In the genomic region with DNA sequence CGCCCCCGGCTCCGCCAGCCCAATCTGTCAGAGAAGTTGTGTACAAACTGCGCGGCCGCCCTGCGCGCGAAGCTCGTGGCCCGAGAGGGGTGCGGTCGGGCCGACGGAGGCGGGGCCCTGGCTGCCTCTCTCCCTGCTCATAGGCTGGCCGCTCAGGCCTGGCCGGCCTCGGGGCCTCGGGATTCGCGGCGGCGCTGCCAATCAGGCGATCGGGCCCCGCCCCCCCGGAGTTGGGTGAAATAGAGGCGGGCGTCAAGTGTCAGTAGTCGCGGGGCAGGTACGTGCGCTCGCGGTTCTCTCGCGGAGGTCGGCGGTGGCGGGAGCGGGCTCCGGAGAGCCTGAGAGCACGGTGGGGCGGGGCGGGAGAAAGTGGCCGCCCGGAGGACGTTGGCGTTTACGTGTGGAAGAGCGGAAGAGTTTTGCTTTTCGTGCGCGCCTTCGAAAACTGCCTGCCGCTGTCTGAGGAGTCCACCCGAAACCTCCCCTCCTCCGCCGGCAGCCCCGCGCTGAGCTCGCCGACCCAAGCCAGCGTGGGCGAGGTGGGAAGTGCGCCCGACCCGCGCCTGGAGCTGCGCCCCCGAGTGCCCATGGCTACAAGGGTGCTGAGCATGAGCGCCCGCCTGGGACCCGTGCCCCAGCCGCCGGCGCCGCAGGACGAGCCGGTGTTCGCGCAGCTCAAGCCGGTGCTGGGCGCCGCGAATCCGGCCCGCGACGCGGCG, we compare ENCODE assay signal across 8 cellular contexts. TPM values are rescaled to one million over a fixed set of nuclear protein-coding genes. Genes with fewer than 3 reads are reported as not detected.
DNase-seq lines count a peak whose midpoint lies in the region; ATAC-seq, FAIRE-seq and TF ChIP-seq lines count a peak whose summit lies in the region.

A gene (plus strand): TSS at position 265 of the 719 bp plus-strand sequence. CDS start 323 bp downstream, at position 588.

- H3K27me3 ChIP-seq in right atrium auricular region (no peaks in the 10 kb centered on the region), psoas muscle (ENCODE audit: insufficient read depth in 3 of 3, low read length in 2 of 3) (no peaks in the 10 kb centered on the region), uterus (peaks cover 0 to 13% of the 10 kb centered on the region in 2 donors)

- intact Hi-C loops in psoas muscle (cut with DNase I) = loop anchor here (5.0 to 10.0 kb wide), 2 partner anchors 144 to 648 kb away; no protein-coding TSS in a partner anchor
- intact Hi-C loops in uterus (cut with DNase I; ENCODE audit: low total_unique reads) = no loop called here

- peak in 1 of 2 donors; percentile 7 for TF ChIP-seq CTCF in right atrium auricular region (IDR thresholded peaks at IDR 0.05)
- TF ChIP-seq CTCF in psoas muscle (IDR thresholded peaks at IDR 0.05) = no peak
- TF ChIP-seq CTCF in uterus (IDR thresholded peaks at IDR 0.05) = no peak

- H3K9me3 ChIP-seq in right atrium auricular region = no peaks in the 10 kb centered on the region
- no peaks in the 10 kb centered on the region for H3K9me3 ChIP-seq in psoas muscle
- no peaks in the 10 kb centered on the region for H3K9me3 ChIP-seq in uterus

- CTCF ChIA-PET in T-cell (lab: Charles Lee) = interaction anchor here in 1 of 2 donors (0.6 kb wide), 1 partner anchor 1229 kb away, joined by 3 read pairs; no protein-coding TSS in a partner anchor

- peaks cover 19 to 27% (median 24%) of the 10 kb centered on the region in 3 donors for H3K4me1 Mint-ChIP-seq in T-cell

- peak within 1 kb of the TSS; percentile 55 to 73 for H3K27ac ChIP-seq in right atrium auricular region
- peak within 1 kb of the TSS; percentile 74 for H3K27ac ChIP-seq in psoas muscle
- H3K27ac ChIP-seq in uterus = peak within 1 kb of the TSS; percentile 56 to 79

- POLR2A ChIA-PET in T-cell (lab: Charles Lee) = interaction anchor here in 1 of 2 donors (0.7 kb wide), 1 partner anchor 644 kb away, joined by 3 read pairs; no protein-coding TSS in a partner anchor

- peak within 1 kb of the TSS; percentile 83 to 91 (median 86) for H3K4me3 Mint-ChIP-seq in T-cell

- H3K9me3 Mint-ChIP-seq in T-cell = no peaks in the 10 kb centered on the region

- ATAC-seq in HG02763 (IDR thresholded peaks at IDR 0.05; ENCODE audit: unreplicated experiment) (peak; percentile 99), T-cell (replicated peaks in 1 of 4) (peak; percentile 94 to 95 (median 94)), psoas muscle (peak; percentile 93 to 98 (median 96))

- peak; percentile 90 for FAIRE-seq in GM12892 (lab: Jason Lieb, UNC)

- peak; percentile 62; the same call in 1 of the 2 replicates for TF ChIP-seq POLR2A in GM12892 (IDR thresholded peaks at IDR 0.05; ENCODE audit: low read depth, low read length)
- peak; percentile 95 to 97 for TF ChIP-seq POLR2A in uterus (IDR thresholded peaks at IDR 0.05)

- peaks cover 0 to 20% of the 10 kb centered on the region in 2 donors for H3K4me1 ChIP-seq in right atrium auricular region
- peaks cover 16% of the 10 kb centered on the region for H3K4me1 ChIP-seq in psoas muscle
- H3K4me1 ChIP-seq in uterus = no peaks in the 10 kb centered on the region

- no peaks in the 10 kb centered on the region for H3K36me3 ChIP-seq in right atrium auricular region
- H3K36me3 ChIP-seq in psoas muscle (ENCODE audit: insufficient read depth in 1 of 2, low read depth in 1 of 2) = peaks cover 0 to 18% of the 10 kb centered on the region in 2 donors
- no peaks in the 10 kb centered on the region for H3K36me3 ChIP-seq in uterus

- H3K4me3 ChIP-seq in right atrium auricular region = peak within 1 kb of the TSS; percentile 65 to 82
- H3K4me3 ChIP-seq in psoas muscle = peak within 1 kb of the TSS; percentile 76
- H3K4me3 ChIP-seq in uterus = peak within 1 kb of the TSS; percentile 51 to 89

- peak within 1 kb of the TSS; percentile 52 to 80 for H3K27ac Mint-ChIP-seq in T-cell

- WGBS in psoas muscle, 3 donors = 0% methylated on average over 67 to 93 of the region's 93 CpGs

- H3K27me3 Mint-ChIP-seq in T-cell = peaks cover 19 to 40% of the 10 kb centered on the region in 2 donors

- peaks cover 4% of the 10 kb centered on the region for H3K36me3 Mint-ChIP-seq in T-cell

- DNase-seq in GM12892 (ENCODE audit: insufficient read length) = peak; percentile 92
- peak; percentile 92 for DNase-seq in NCI-H128 (lab: John Stamatoyannopoulos, UW; ENCODE audit: unreplicated experiment)
- peak; percentile 84 to 96 (median 90) for DNase-seq in T-cell
- peak; percentile 80 for DNase-seq in amniotic stem cell (lab: John Stamatoyannopoulos, UW)
- DNase-seq in right atrium auricular region (ENCODE audit: low spot score) = peak; percentile 97
- peak; percentile 97 to 98 for DNase-seq in psoas muscle
- peak; percentile 95 to 96 for DNase-seq in uterus

RNA-seq across cellular contexts. Expression of the gene that starts here (rescaled TPM):
- polyA plus RNA-seq in GM12892 (2012; ENCODE audit: missing spikeins) = 1.8 TPM
- total RNA-seq in T-cell (1 to 10 TPM; 2.5 to 6.2 (median 4.3) TPM), right atrium auricular region (1 to 10 TPM; 1.7 to 2.8 TPM), psoas muscle (10 to 100 TPM in 2 of 4 donors, 1 to 10 TPM in 2; 8.0 to 48.2 (median 9.8) TPM), uterus (10 to 100 TPM in 1 of 4 donors, 1 to 10 TPM in 2, under 1 TPM in 1; 0.77 to 10.7 (median 5.7) TPM)
- 10 to 100 TPM in 2 of 3 donors, 1 to 10 TPM in 1; 8.3 to 13.5 (median 12.8) TPM for polyA plus RNA-seq in psoas muscle

Comparison
In these comparisons a context has a peak if more than half of its experiments do, and no peak if none do; other contexts are left out.
1. Peak in every context shown above with its lines: DNase-seq, ATAC-seq, H3K4me3 ChIP-seq and H3K27ac ChIP-seq.